Comparison of ENCODE assay signal across 9 cellular contexts in genomic region chr16:80541306-80541694, GRCh38. TPM values are rescaled to one million over a fixed set of nuclear protein-coding genes. Genes with fewer than 3 reads are reported as not detected.
DNase-seq lines count a peak whose midpoint lies in the region; ATAC-seq and TF ChIP-seq lines count a peak whose summit lies in the region.
"Had no signal": no experiment of that assay in that cellular context is flagged by ENCODE, and none has a peak within 500 bp of the region (broad histone marks: within the 10 kb centered on the region; RNA-seq: fewer than 3 reads in every experiment).

No MANE protein-coding gene starts in this region.

- WGBS in psoas muscle, 3 donors, result 8 to 15% (median 12%) methylated on average over 6 of the region's 6 CpGs

- ATAC-seq in psoas muscle (no peak), HG03439 (IDR thresholded peaks at IDR 0.05; ENCODE audit: unreplicated experiment) (no peak)

- H3K9me3 ChIP-seq in psoas muscle, result no peaks in the 10 kb centered on the region
- no peaks in the 10 kb centered on the region for H3K9me3 ChIP-seq in SJCRH30 (replicated peaks)

- TF ChIP-seq CTCF in VCaP (conservative IDR thresholded peaks at IDR 0.05) (no peak), foreskin fibroblast (IDR thresholded peaks at IDR 0.05; ENCODE audit: low read depth, low read length) (no peak), psoas muscle (IDR thresholded peaks at IDR 0.05) (no peak)

- H3K27ac ChIP-seq in VCaP (peak overlapping the region; percentile 70; the same call in 1 of the 2 replicates), psoas muscle (no peak overlapping the region), SJCRH30 (no peak overlapping the region)

- in situ Hi-C loops in G401 (cut with HindIII; ENCODE audit: low sequenced_read_pairs), result no loop called here

- intact Hi-C loops in psoas muscle (cut with DNase I), result loop anchor here in 1 of 2 donors (10.0 kb wide), 1 partner anchor 284 kb away; no protein-coding TSS in a partner anchor

- no peaks in the 10 kb centered on the region for H3K4me1 ChIP-seq in psoas muscle
- no peaks in the 10 kb centered on the region for H3K4me1 ChIP-seq in SJCRH30

- H3K4me3 ChIP-seq in foreskin fibroblast (ENCODE audit: low read depth in 1 of 2, low read length in 2 of 2) (peak overlapping the region; percentile 73 to 83), psoas muscle (peak overlapping the region; percentile 83), SJCRH30 (no peak overlapping the region)

- H3K36me3 ChIP-seq in psoas muscle (ENCODE audit: insufficient read depth in 1 of 2, low read depth in 1 of 2), result no peaks in the 10 kb centered on the region
- H3K36me3 ChIP-seq in SJCRH30, result no peaks in the 10 kb centered on the region

- H3K27me3 ChIP-seq in psoas muscle (ENCODE audit: insufficient read depth in 3 of 3, low read length in 2 of 3) (peaks cover 0 to 18% (median 0%) of the 10 kb centered on the region in 3 donors), SJCRH30 (no peaks in the 10 kb centered on the region)

- DNase-seq in G401 (ENCODE audit: low spot score), result peak; percentile 19
- DNase-seq in foreskin fibroblast, result no peak
- DNase-seq in psoas muscle, result no peak
- DNase-seq in SJCRH30, result no peak
- DNase-seq in SHP77 treated with DMSO at 0.1 percent for 48 hours (lab: John Stamatoyannopoulos, UW), result no peak
- DNase-seq in hippocampal formation (lab: John Stamatoyannopoulos, UW), result no peak

RNA-seq across cellular contexts. Expression of gene DYNLRB2, which starts 0.5 kb away (rescaled TPM):
- not detected in 2 replicates for total RNA-seq in G401 (2014; rRNA removed; shearing (Covaris generic))
- total RNA-seq in psoas muscle, result not detected
- polyA plus RNA-seq in psoas muscle, result under 1 TPM in 2 of 3 donors, not detected in 1; 0.22 to 0.27 TPM
- not detected in 2 replicates for total RNA-seq in SJCRH30 (2014; rRNA removed; shearing (Covaris generic))
- total RNA-seq: M059J had no signal
